In the genomic region with DNA sequence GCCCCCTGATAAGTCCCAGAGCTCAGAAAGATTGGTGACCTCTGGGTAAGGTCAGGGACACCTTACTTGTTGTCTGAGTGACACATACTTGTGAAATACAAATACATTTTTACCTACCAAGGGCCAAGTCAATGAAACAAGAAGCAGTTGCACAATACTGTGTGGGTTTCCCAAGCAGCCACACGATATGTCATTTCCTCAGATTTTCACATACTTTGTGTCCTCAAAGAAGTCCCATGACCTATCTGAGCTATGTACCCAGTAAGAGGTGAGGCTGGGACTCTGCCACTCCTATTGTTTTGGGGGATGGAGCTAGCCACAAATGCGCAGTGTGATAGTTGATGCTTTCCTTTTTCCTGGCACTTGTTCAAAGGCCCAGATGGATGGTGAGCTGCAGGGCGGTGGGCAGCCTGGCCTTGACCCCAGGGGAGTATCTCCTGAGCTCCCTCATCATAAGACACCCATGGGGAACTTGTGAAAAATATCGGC, we compare ENCODE assay signal across 14 cellular contexts. TPM values are rescaled to one million over a fixed set of nuclear protein-coding genes. Genes with fewer than 3 reads are reported as not detected.
A peak's percentile ranks its signal among the peaks of the same experiment; 100 is the strongest.
DNase-seq lines count a peak whose midpoint lies in the region; ATAC-seq and TF ChIP-seq lines count a peak whose summit lies in the region.
"Had no signal": no experiment of that assay in that cellular context is flagged by ENCODE, and none has a peak within 500 bp of the region (broad histone marks: within the 10 kb centered on the region; RNA-seq: fewer than 3 reads in every experiment).

No MANE protein-coding gene starts in this region.

- no peak for TF ChIP-seq CTCF in astrocyte of the spinal cord (IDR thresholded peaks at IDR 0.05; ENCODE audit: low read depth, low read length)
- TF ChIP-seq CTCF in right lobe of liver (IDR thresholded peaks at IDR 0.05) = no peak

- in situ Hi-C loops in astrocyte of the spinal cord (cut with HindIII; ENCODE audit: low sequenced_read_pairs) = no loop called here

- peak overlapping the region in 9 of 11 experiments; percentile 15 to 75 (median 69); a peak in 15 of 22 replicates for H3K4me2 ChIP-seq in BLaER1 treated with 17β-estradiol and CSF1 and Interleukin-3, amounts not matched to agents 10 nM and 100 nM

- H3K4me3 ChIP-seq in BLaER1 treated with 17β-estradiol and CSF1 and Interleukin-3, amounts not matched to agents 10 nM and 100 nM = no peak overlapping the region
- H3K4me3 ChIP-seq in astrocyte of the spinal cord (ENCODE audit: low read depth, low read length) = no peak overlapping the region
- H3K4me3 ChIP-seq in right lobe of liver = no peak overlapping the region
- H3K4me3 ChIP-seq: GM12878 had no signal

- H3K9ac ChIP-seq in BLaER1 treated with 17β-estradiol and CSF1 and Interleukin-3, amounts not matched to agents 10 nM and 100 nM = peak overlapping the region in 2 of 11 experiments; percentile 30 to 36; a peak in 3 of 22 replicates

- TF ChIP-seq POLR2A in right lobe of liver (IDR thresholded peaks at IDR 0.05) = no peak

- no peaks in the 10 kb centered on the region for H3K27me3 ChIP-seq in BLaER1 treated with 17β-estradiol and CSF1 and Interleukin-3, amounts not matched to agents 10 nM and 100 nM
- H3K27me3 ChIP-seq in right lobe of liver = no peaks in the 10 kb centered on the region

- H3K27ac ChIP-seq in BLaER1 treated with 17β-estradiol and CSF1 and Interleukin-3, amounts not matched to agents 10 nM and 100 nM = peak overlapping the region in 8 of 11 experiments; percentile 3 to 69 (median 42); a peak in 13 of 22 replicates
- H3K27ac ChIP-seq in right lobe of liver = no peak overlapping the region

- H3K36me3 ChIP-seq in BLaER1 treated with 17β-estradiol and CSF1 and Interleukin-3, amounts not matched to agents 10 nM and 100 nM = no peaks in the 10 kb centered on the region
- no peaks in the 10 kb centered on the region for H3K36me3 ChIP-seq in right lobe of liver

- H3K9me3 ChIP-seq in BLaER1 treated with 17β-estradiol and CSF1 and Interleukin-3, amounts not matched to agents 10 nM and 100 nM (replicated peaks in 1 of 11) = no peaks in the 10 kb centered on the region
- H3K9me3 ChIP-seq in right lobe of liver = no peaks in the 10 kb centered on the region

- intact Hi-C loops in right lobe of liver (cut with DNase I) = no loop called here

- peaks cover 10 to 42% (median 25%) of the 10 kb centered on the region in 10 experiments for H3K4me1 ChIP-seq in BLaER1 treated with 17β-estradiol and CSF1 and Interleukin-3, amounts not matched to agents 10 nM and 100 nM
- peaks cover 0 to 21% (median 0%) of the 10 kb centered on the region in 4 donors for H3K4me1 ChIP-seq in right lobe of liver

- peaks cover 0 to under 1% (median 0%) of the 10 kb centered on the region in 11 experiments; a peak in 1 of 22 replicates for H4K20me1 ChIP-seq in BLaER1 treated with 17β-estradiol and CSF1 and Interleukin-3, amounts not matched to agents 10 nM and 100 nM

- ATAC-seq in right lobe of liver (peak in 3 of 4 donors; percentile 9 to 48 (median 42)), HG03039 (IDR thresholded peaks at IDR 0.05; ENCODE audit: unreplicated experiment) (no peak)
- ATAC-seq: activated naive CD4-positive, alpha-beta T cell treated with anti-CD3 and anti-CD28 coated beads, Interleukin-2, amount 50 U/mL, for 72 hours; GM12878 had no signal

- 28% methylated on average over 2 of the region's 4 CpGs for WGBS in right lobe of liver (ENCODE audit: insufficient coverage, low coverage, low lambda C conversion rate, missing lambda C conversion rate)

- DNase-seq in Kasumi-1 (lab: John Stamatoyannopoulos, UW) = peak; percentile 43 to 48
- peak; percentile 17 for DNase-seq in astrocyte of the spinal cord (ENCODE audit: low read depth, low spot score)
- DNase-seq in right lobe of liver = peak in 1 of 3 donors; percentile 47
- no peak for DNase-seq in NCI-H2081 (lab: John Stamatoyannopoulos, UW)
- no peak for DNase-seq in COLO668 (lab: John Stamatoyannopoulos, UW; ENCODE audit: unreplicated experiment)
- no peak for DNase-seq in nucleus accumbens (lab: John Stamatoyannopoulos, UW)
- DNase-seq: activated CD4-positive, alpha-beta T cell treated with anti-CD3 and anti-CD28 coated beads for 4 hours; CD4-positive, alpha-beta memory T cell; NCI-H2171 treated with DMSO at 0.1 percent for 48 hours; stimulated activated naive CD4-positive, alpha-beta T cell treated with Interleukin-2 at 50 U/mL for 16 hours had no signal

RNA-seq across cellular contexts. Expression of gene SLC25A51, which starts 4.8 kb away (rescaled TPM):
- 10 to 100 TPM in 2 of 6 experiments, 1 to 10 TPM in 4; 5.4 to 10.1 (median 7.9) TPM for total RNA-seq in right lobe of liver

Comparison
In these comparisons a context has a peak if more than half of its experiments do, and no peak if none do; other contexts are left out.
1. H3K27ac ChIP-seq: peak in BLaER1 treated with 17β-estradiol and CSF1 and Interleukin-3, amounts not matched to agents 10 nM and 100 nM (8 of 11); none in right lobe of liver (0 of 3).
2. DNase-seq: peak in Kasumi-1 (2 of 2) and astrocyte of the spinal cord (single experiment); none in NCI-H2081 (0 of 2), COLO668 (single experiment) and nucleus accumbens (0 of 56).